Comparison of ENCODE assay signal across 19 cellular contexts in the genomic region with DNA sequence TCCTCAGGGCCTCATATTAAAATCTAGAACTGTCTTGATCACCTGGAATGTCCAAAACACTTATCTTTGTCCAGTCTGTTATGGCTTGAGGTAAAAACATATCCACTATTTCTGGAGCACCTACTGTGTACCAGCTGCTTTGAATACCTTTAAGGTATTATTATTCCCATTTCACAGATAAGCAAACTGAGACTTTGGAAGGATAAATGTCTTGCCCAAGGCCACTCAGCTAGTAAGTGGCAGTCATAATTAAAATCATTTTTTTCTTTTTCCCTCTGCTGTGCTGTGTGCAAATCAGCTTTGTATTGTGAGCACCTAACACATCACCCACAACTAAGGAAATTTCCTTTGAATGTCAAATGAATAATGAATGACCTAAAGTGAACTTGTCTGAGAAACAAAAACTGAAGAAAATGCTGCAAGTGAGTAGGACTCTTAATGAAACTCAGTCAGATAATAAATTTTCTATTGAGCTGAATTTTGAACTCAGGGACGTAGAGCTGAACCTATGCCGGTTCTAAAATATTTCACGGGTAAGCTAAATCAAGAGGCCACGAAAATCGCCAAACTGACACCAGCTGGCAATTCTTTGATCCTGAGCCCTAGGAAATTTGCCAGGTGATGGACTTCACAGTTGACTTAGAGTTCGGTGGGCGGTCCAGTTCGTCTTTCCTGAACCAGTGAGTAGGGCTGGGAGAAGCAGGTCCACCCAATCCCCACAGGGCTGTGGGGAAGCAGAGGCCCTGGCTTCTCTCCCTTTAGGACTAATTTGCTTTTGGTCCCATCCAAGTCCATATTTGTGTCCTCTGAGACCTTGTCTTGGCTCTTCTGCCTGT.
DNase-seq lines count a peak whose midpoint lies in the region; ATAC-seq and TF ChIP-seq lines count a peak whose summit lies in the region.
"Had no signal": no experiment of that assay in that cellular context is flagged by ENCODE, and none has a peak within 500 bp of the region (broad histone marks: within the 10 kb centered on the region; RNA-seq: fewer than 3 reads in every experiment).

No MANE protein-coding gene starts in this region.

- intact Hi-C loops in natural killer cell (cut with micrococcal nuclease): no loop called here

- TF ChIP-seq CTCF in gastroesophageal sphincter (IDR thresholded peaks at IDR 0.05) (no peak), natural killer cell (IDR thresholded peaks at IDR 0.05) (no peak), type B pancreatic cell (conservative IDR thresholded peaks at IDR 0.05) (no peak)

- no peaks in the 10 kb centered on the region for H3K4me1 ChIP-seq in gastroesophageal sphincter
- H3K4me1 ChIP-seq: A549, BE2C, SJSA1 had no signal

- peak overlapping the region in 3 of 4 donors; percentile 27 to 40 (median 34) for H3K27ac ChIP-seq in gastroesophageal sphincter
- H3K27ac ChIP-seq: A549, SJSA1 had no signal

- no peak for TF ChIP-seq POLR2A in gastroesophageal sphincter (IDR thresholded peaks at IDR 0.05)

- H3K9me3 Mint-ChIP-seq in activated naive CD8-positive, alpha-beta T cell (ENCODE audit: low read depth): peaks cover 5% of the 10 kb centered on the region
- H3K9me3 Mint-ChIP-seq in activated naive CD8-positive, alpha-beta T cell treated with anti-CD3 and anti-CD28 coated beads for 36 hours: peaks cover 2% of the 10 kb centered on the region
- H3K9me3 Mint-ChIP-seq in natural killer cell (peaks cover 3% of the 10 kb centered on the region in 2 donors), type B pancreatic cell (peaks cover 5% of the 10 kb centered on the region)

- no peak for DNase-seq in activated naive CD8-positive, alpha-beta T cell treated with anti-CD3 and anti-CD28 coated beads for 36 hours
- DNase-seq in natural killer cell (no peak), dermis blood vessel endothelial cell (no peak), Ammon's horn (ENCODE audit: low spot score) (no peak), type B pancreatic cell (ENCODE audit: extremely low spot score, unreplicated experiment) (no peak)
- DNase-seq: BE2C, DMS53, IMR-90, NCI-H1105 treated with DMSO at 0.1 percent for 48 hours, NCI-H2081, NCI-H2171, NCI-H345, NCI-H524, NCI-H82, OCI-M1 had no signal

- no peak for TF ChIP-seq EP300 in gastroesophageal sphincter (IDR thresholded peaks at IDR 0.05)

- peaks cover 27% of the 10 kb centered on the region for H3K36me3 Mint-ChIP-seq in activated naive CD8-positive, alpha-beta T cell
- H3K36me3 Mint-ChIP-seq in activated naive CD8-positive, alpha-beta T cell treated with anti-CD3 and anti-CD28 coated beads for 36 hours: peaks cover 21% of the 10 kb centered on the region
- H3K36me3 Mint-ChIP-seq in natural killer cell (no peaks in the 10 kb centered on the region), type B pancreatic cell (peaks cover 8% of the 10 kb centered on the region)

- no peak overlapping the region for H3K4me3 Mint-ChIP-seq in activated naive CD8-positive, alpha-beta T cell
- H3K4me3 Mint-ChIP-seq in activated naive CD8-positive, alpha-beta T cell treated with anti-CD3 and anti-CD28 coated beads for 36 hours: no peak overlapping the region
- H3K4me3 Mint-ChIP-seq in natural killer cell (peak overlapping the region; percentile 61), type B pancreatic cell (no peak overlapping the region)

- H3K27me3 Mint-ChIP-seq in activated naive CD8-positive, alpha-beta T cell: no peaks in the 10 kb centered on the region
- no peaks in the 10 kb centered on the region for H3K27me3 Mint-ChIP-seq in activated naive CD8-positive, alpha-beta T cell treated with anti-CD3 and anti-CD28 coated beads for 36 hours
- H3K27me3 Mint-ChIP-seq in natural killer cell (ENCODE audit: low read depth in 2 of 2): no peaks in the 10 kb centered on the region
- H3K27me3 Mint-ChIP-seq in type B pancreatic cell: no peaks in the 10 kb centered on the region

- peaks cover 0 to 9% (median 0%) of the 10 kb centered on the region in 3 donors for H3K9me3 ChIP-seq in gastroesophageal sphincter
- H3K9me3 ChIP-seq: A549, BE2C had no signal

- ATAC-seq in gastroesophageal sphincter (peak; percentile 71), natural killer cell (peak; percentile 53 to 72 (median 61))
- ATAC-seq: A549 had no signal

- no peaks in the 10 kb centered on the region for H3K27me3 ChIP-seq in gastroesophageal sphincter
- H3K27me3 ChIP-seq: BE2C had no signal

- peak overlapping the region; percentile 50 for H3K27ac Mint-ChIP-seq in activated naive CD8-positive, alpha-beta T cell
- H3K27ac Mint-ChIP-seq in activated naive CD8-positive, alpha-beta T cell treated with anti-CD3 and anti-CD28 coated beads for 36 hours: no peak overlapping the region
- H3K27ac Mint-ChIP-seq in natural killer cell (peak overlapping the region; percentile 70 to 75), type B pancreatic cell (no peak overlapping the region)

- WGBS in gastroesophageal sphincter (ENCODE audit: low coverage in 1 of 2), 2 donors: 29 to 52% methylated on average over 7 to 8 of the region's 8 CpGs

- no peaks in the 10 kb centered on the region for H3K36me3 ChIP-seq in gastroesophageal sphincter
- H3K36me3 ChIP-seq: BE2C, SJSA1 had no signal

- H3K4me3 ChIP-seq in gastroesophageal sphincter: no peak overlapping the region
- H3K4me3 ChIP-seq: A549, SJSA1 had no signal

- H3K4me1 Mint-ChIP-seq in activated naive CD8-positive, alpha-beta T cell (ENCODE audit: low read depth): no peaks in the 10 kb centered on the region
- H3K4me1 Mint-ChIP-seq in activated naive CD8-positive, alpha-beta T cell treated with anti-CD3 and anti-CD28 coated beads for 36 hours: peaks cover 5% of the 10 kb centered on the region
- peaks cover 17 to 20% of the 10 kb centered on the region in 2 donors for H3K4me1 Mint-ChIP-seq in natural killer cell
- H3K4me1 Mint-ChIP-seq in type B pancreatic cell (ENCODE audit: unreplicated experiment): peaks cover 5% of the 10 kb centered on the region

Comparison
In these comparisons a context has a peak if more than half of its experiments do, and no peak if none do; other contexts are left out.
1. H3K27ac Mint-ChIP-seq: peak in activated naive CD8-positive, alpha-beta T cell (single experiment) and natural killer cell (2 of 2); none in activated naive CD8-positive, alpha-beta T cell treated with anti-CD3 and anti-CD28 coated beads for 36 hours (single experiment) and type B pancreatic cell (single experiment).